9 cellular contexts compared by ENCODE assay signal in genomic region chr3:132253262-132253878, GRCh38.
DNase-seq lines count a peak whose midpoint lies in the region; ATAC-seq and TF ChIP-seq lines count a peak whose summit lies in the region.
"Had no signal": no experiment of that assay in that cellular context is flagged by ENCODE, and none has a peak within 500 bp of the region (broad histone marks: within the 10 kb centered on the region; RNA-seq: fewer than 3 reads in every experiment).

No MANE protein-coding gene starts in this region.

- no peaks in the 10 kb centered on the region for H3K4me1 ChIP-seq in HEK293 (ENCODE audit: control insufficient read depth, insufficient read depth, low read length)
- H3K4me1 ChIP-seq in lung (ENCODE audit: control insufficient read depth in 2 of 2, insufficient read depth in 2 of 2, low read length in 2 of 2): no peaks in the 10 kb centered on the region

- H3K27ac ChIP-seq in HEK293 (ENCODE audit: extremely low read depth, low read depth, low read length) (no peak overlapping the region), lung (ENCODE audit: low read depth in 1 of 2, low read length in 1 of 2) (no peak overlapping the region)

- H3K4me1 Mint-ChIP-seq in T-helper 17 cell: peaks cover 2% of the 10 kb centered on the region
- H3K4me1 Mint-ChIP-seq: activated naive CD8-positive, alpha-beta T cell treated with anti-CD3 and anti-CD28 coated beads, Interleukin-2, amount 10 ng/mL, durations not matched to agents 7 days and 5 days had no signal

- no peak overlapping the region for H3K4me3 ChIP-seq in HEK293 (ENCODE audit: low read depth, low read length)
- H3K4me3 ChIP-seq in lung: no peak overlapping the region

- no peak overlapping the region for H3K4me3 Mint-ChIP-seq in T-helper 17 cell
- H3K4me3 Mint-ChIP-seq: activated naive CD8-positive, alpha-beta T cell treated with anti-CD3 and anti-CD28 coated beads, Interleukin-2, amount 10 ng/mL, durations not matched to agents 7 days and 5 days had no signal

- DNase-seq in NCI-H510A treated with DMSO at 0.1 percent for 48 hours (lab: John Stamatoyannopoulos, UW): peak; percentile 45
- DNase-seq in NCI-H510A (lab: John Stamatoyannopoulos, UW): no peak
- peak; percentile 71 for DNase-seq in NCI-H82 (lab: John Stamatoyannopoulos, UW)
- peak; percentile 12 for DNase-seq in cerebellum (ENCODE audit: low spot score)
- no peak for DNase-seq in lung (ENCODE audit: low spot score)
- no peak for DNase-seq in GM19238 (ENCODE audit: insufficient read length, low spot score)
- DNase-seq in T-helper 17 cell: no peak
- DNase-seq: activated naive CD8-positive, alpha-beta T cell treated with anti-CD3 and anti-CD28 coated beads, Interleukin-2, amount 10 ng/mL, durations not matched to agents 7 days and 5 days had no signal

- no peaks in the 10 kb centered on the region for H3K36me3 Mint-ChIP-seq in T-helper 17 cell (ENCODE audit: low read depth)
- H3K36me3 Mint-ChIP-seq: activated naive CD8-positive, alpha-beta T cell treated with anti-CD3 and anti-CD28 coated beads, Interleukin-2, amount 10 ng/mL, durations not matched to agents 7 days and 5 days had no signal

- peaks cover 24% of the 10 kb centered on the region for H3K27me3 Mint-ChIP-seq in T-helper 17 cell

- CTCF ChIA-PET in HEK293 (lab: Yijun Ruan, JAX): interaction anchor here (0.6 to 2.7 kb wide), 6 partner anchors 12 to 684 kb away, joined by 3 to 22 read pairs (median 4); no protein-coding TSS in a partner anchor

- H3K27me3 ChIP-seq in lung (ENCODE audit: control insufficient read depth, insufficient read depth): no peaks in the 10 kb centered on the region

- WGBS in lung, 2 donors: 4 to 6% methylated on average over 4 of the region's 4 CpGs

- ATAC-seq in lung (ENCODE audit: insufficient read depth, low FRiP score) (no peak), T-helper 17 cell (no peak)

- POLR2A ChIA-PET in HEK293 (lab: Yijun Ruan, JAX): no interaction called here

- H3K9me3 ChIP-seq in HEK293 (ENCODE audit: control insufficient read depth, insufficient read depth, low read depth, low read length) (no peaks in the 10 kb centered on the region), lung (ENCODE audit: control insufficient read depth in 2 of 2, insufficient read depth in 1 of 2, low read length in 1 of 2) (no peaks in the 10 kb centered on the region), T-helper 17 cell (ENCODE audit: control insufficient read depth, low read length, poor library complexity, severe bottlenecking) (no peaks in the 10 kb centered on the region)

- no peaks in the 10 kb centered on the region for H3K36me3 ChIP-seq in HEK293 (ENCODE audit: control insufficient read depth in 2 of 2, insufficient read depth in 1 of 2, low read length in 2 of 2)
- no peaks in the 10 kb centered on the region for H3K36me3 ChIP-seq in lung (ENCODE audit: control insufficient read depth in 2 of 2, insufficient read depth in 2 of 2, low read length in 2 of 2)

- no peak for TF ChIP-seq CTCF in HEK293 (tag by site-specific recombination; IDR thresholded peaks at IDR 0.05)
- TF ChIP-seq CTCF in lung (IDR thresholded peaks at IDR 0.05; ENCODE audit: control extremely low read depth, extremely low read depth): peak; percentile 45

- no peak overlapping the region for H3K27ac Mint-ChIP-seq in T-helper 17 cell
- H3K27ac Mint-ChIP-seq: activated naive CD8-positive, alpha-beta T cell treated with anti-CD3 and anti-CD28 coated beads, Interleukin-2, amount 10 ng/mL, durations not matched to agents 7 days and 5 days had no signal

TF ChIP-seq in HEK293, 187 proteins besides CTCF, POLR2A, EP300 and RAD21:
- TF ChIP-seq ZNF148 (tag by site-specific recombination; IDR thresholded peaks at IDR 0.05; ENCODE audit: borderline replicate concordance): no peak
- TF ChIP-seq ZIC2 (tag by site-specific recombination; IDR thresholded peaks at IDR 0.05): no peak
- no peak for TF ChIP-seq ZNF335 (tag by site-specific recombination; conservative IDR thresholded peaks at IDR 0.05)
- TF ChIP-seq SP2 (tag by site-specific recombination; IDR thresholded peaks at IDR 0.05): no peak
- no peak for TF ChIP-seq ZNF488 (tag by site-specific recombination; IDR thresholded peaks at IDR 0.05)
- 0 out of 2 replicates have a peak, but pooled peaks have one; percentile 29 for TF ChIP-seq SCRT2 (tag by site-specific recombination; IDR thresholded peaks at IDR 0.05)
- TF ChIP-seq ZNF76 (tag by site-specific recombination; IDR thresholded peaks at IDR 0.05; ENCODE audit: borderline replicate concordance, low read depth): no peak
- no peak for TF ChIP-seq ELK4 (IDR thresholded peaks at IDR 0.05; ENCODE audit: borderline replicate concordance, low read depth, low read length)
- TF ChIP-seq ZNF112 (tag by site-specific recombination; IDR thresholded peaks at IDR 0.05): no peak
- TF ChIP-seq ZNF510 (tag by site-specific recombination; IDR thresholded peaks at IDR 0.05; ENCODE audit: insufficient replicate concordance): no peak
- peak; percentile 76 for TF ChIP-seq ZNF362 (tag by site-specific recombination; IDR thresholded peaks at IDR 0.05)
- TF ChIP-seq PRDM4 (tag by site-specific recombination; IDR thresholded peaks at IDR 0.05): no peak
- no peak for TF ChIP-seq ZNF561 (tag by site-specific recombination; IDR thresholded peaks at IDR 0.05; ENCODE audit: borderline replicate concordance)
- no peak for TF ChIP-seq ZNF10 (tag by site-specific recombination; IDR thresholded peaks at IDR 0.05)
- TF ChIP-seq ZNF558 (tag by site-specific recombination; IDR thresholded peaks at IDR 0.05): no peak
- TF ChIP-seq ZNF654 (tag by site-specific recombination; IDR thresholded peaks at IDR 0.05; ENCODE audit: low read depth): peak; percentile 65

Comparison
In these comparisons a context has a peak if more than half of its experiments do, and no peak if none do; other contexts are left out.
1. DNase-seq: peak in NCI-H510A treated with DMSO at 0.1 percent for 48 hours (single experiment), NCI-H82 (single experiment) and cerebellum (single experiment); none in NCI-H510A (single experiment), lung (single experiment), GM19238 (single experiment) and T-helper 17 cell (0 of 3).